ENCODE assay signal across 1 cellular context in the genomic region with DNA sequence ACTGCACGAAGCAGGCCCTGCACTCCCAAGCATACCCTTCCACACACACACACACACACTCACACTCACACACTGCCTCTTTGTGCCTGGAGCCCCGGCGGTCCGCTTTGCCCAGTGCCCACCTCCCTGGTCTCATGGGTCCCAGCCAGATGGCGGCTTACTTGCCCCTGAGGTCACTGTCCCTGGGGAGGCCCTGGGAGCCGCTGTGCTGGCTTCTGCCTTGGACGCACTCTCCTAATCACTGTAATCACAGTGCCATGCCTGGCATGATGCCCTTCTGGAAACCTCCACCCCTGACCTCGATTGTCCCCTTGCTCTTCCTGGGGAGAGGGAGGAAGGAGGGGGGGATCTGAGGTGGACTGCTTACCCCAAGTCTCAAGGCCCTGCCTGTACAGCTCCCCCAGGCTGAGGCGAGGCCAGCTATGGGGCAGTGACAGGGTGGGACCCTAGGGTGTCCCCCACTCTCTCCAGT.
TF ChIP-seq lines count a peak whose summit lies in the region.

No MANE protein-coding gene starts in this region.

TF ChIP-seq in H1, 55 proteins besides CTCF, POLR2A, EP300 and RAD21:
- no peak for TF ChIP-seq JUN (IDR thresholded peaks at IDR 0.05; ENCODE audit: low read depth, low read length)
- TF ChIP-seq EZH2 (IDR thresholded peaks at IDR 0.05; ENCODE audit: low read depth, low read length, severe bottlenecking) = no peak
- no peak for TF ChIP-seq SIRT6 (IDR thresholded peaks at IDR 0.05; ENCODE audit: low read length)
- no peak for TF ChIP-seq SP1 (IDR thresholded peaks at IDR 0.05; ENCODE audit: low read depth, low read length)
- no peak for TF ChIP-seq TAF7 (optimal IDR thresholded peaks at IDR 0.05; ENCODE audit: borderline replicate concordance, low read depth, low read length)
- TF ChIP-seq USF2 (IDR thresholded peaks at IDR 0.05; ENCODE audit: low read length) = no peak
- no peak for TF ChIP-seq SP2 (IDR thresholded peaks at IDR 0.05; ENCODE audit: low read length)
- no peak for TF ChIP-seq KDM1A (IDR thresholded peaks at IDR 0.05; ENCODE audit: borderline replicate concordance, low read length)
- no peak for TF ChIP-seq SIN3A (conservative IDR thresholded peaks at IDR 0.05 in 1 of 2, IDR thresholded peaks at IDR 0.05 in 1 of 2; ENCODE audit: low read depth in 1 of 2, low read length in 2 of 2)
- no peak for TF ChIP-seq FOSL1 (IDR thresholded peaks at IDR 0.05; ENCODE audit: insufficient read depth, low read depth, low read length)
- TF ChIP-seq SIX5 (IDR thresholded peaks at IDR 0.05; ENCODE audit: low read depth, low read length) = no peak
